Comparison of ENCODE assay signal across 16 cellular contexts in the genomic region with DNA sequence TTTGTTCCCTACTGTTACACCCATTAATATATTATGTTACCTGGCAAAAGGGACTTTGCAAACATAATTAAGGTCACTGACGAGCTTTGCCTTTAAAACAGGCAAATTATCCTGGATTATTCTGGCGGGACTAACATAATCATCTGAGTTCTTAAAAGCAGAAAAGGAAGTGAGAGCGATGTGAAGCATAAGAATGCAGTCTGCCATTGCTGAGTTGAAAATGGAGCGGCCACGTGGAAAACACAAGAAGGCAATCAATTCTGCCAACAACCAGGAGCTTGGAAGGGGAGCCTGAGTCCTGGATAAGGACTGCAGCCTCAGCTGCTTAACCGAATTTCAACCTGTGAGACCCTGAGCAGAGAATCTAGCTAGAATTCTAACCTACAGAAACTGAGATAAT.
DNase-seq lines count a peak whose midpoint lies in the region; TF ChIP-seq lines count a peak whose summit lies in the region.
"Had no signal": no experiment of that assay in that cellular context is flagged by ENCODE, and none has a peak within 500 bp of the region (broad histone marks: within the 10 kb centered on the region; RNA-seq: fewer than 3 reads in every experiment).

No MANE protein-coding gene starts in this region.

- H3K4me2 ChIP-seq in Karpas-422 (ENCODE audit: low read depth, low read length, poor library complexity, severe bottlenecking) (peak overlapping the region; percentile 50), OCI-LY3 (ENCODE audit: low read length) (peak overlapping the region; percentile 67)
- H3K4me2 ChIP-seq: A549; BLaER1 treated with 17β-estradiol and CSF1 and Interleukin-3, amounts not matched to agents 10 nM and 100 nM had no signal

- H4K20me1 ChIP-seq in Karpas-422 (ENCODE audit: insufficient read depth, low read depth, low read length) (no peaks in the 10 kb centered on the region), OCI-LY3 (ENCODE audit: insufficient read depth, low read length) (no peaks in the 10 kb centered on the region)
- H4K20me1 ChIP-seq: BLaER1 treated with 17β-estradiol and CSF1 and Interleukin-3, amounts not matched to agents 10 nM and 100 nM had no signal

- H3K9me3 ChIP-seq in Karpas-422 (ENCODE audit: low read length), result no peaks in the 10 kb centered on the region
- H3K9me3 ChIP-seq in OCI-LY3 (ENCODE audit: insufficient read depth, low read length), result no peaks in the 10 kb centered on the region
- H3K9me3 ChIP-seq in esophagus muscularis mucosa, result no peaks in the 10 kb centered on the region
- H3K9me3 ChIP-seq: A549; BLaER1 treated with 17β-estradiol and CSF1 and Interleukin-3, amounts not matched to agents 10 nM and 100 nM; Caco-2 had no signal

- no peak overlapping the region for H3K4me3 ChIP-seq in Karpas-422 (ENCODE audit: low read length)
- H3K4me3 ChIP-seq in OCI-LY3 (ENCODE audit: low read length), result peak overlapping the region; percentile 59
- no peak overlapping the region for H3K4me3 ChIP-seq in esophagus muscularis mucosa
- H3K4me3 ChIP-seq: A549; BLaER1 treated with 17β-estradiol and CSF1 and Interleukin-3, amounts not matched to agents 10 nM and 100 nM had no signal

- H3K36me3 ChIP-seq in Karpas-422 (ENCODE audit: insufficient read depth, low read length), result no peaks in the 10 kb centered on the region
- H3K36me3 ChIP-seq in OCI-LY3 (replicated peaks; ENCODE audit: low read depth, low read length), result no peaks in the 10 kb centered on the region
- H3K36me3 ChIP-seq in esophagus muscularis mucosa, result no peaks in the 10 kb centered on the region
- H3K36me3 ChIP-seq: BLaER1 treated with 17β-estradiol and CSF1 and Interleukin-3, amounts not matched to agents 10 nM and 100 nM had no signal

- TF ChIP-seq CTCF in OCI-LY3 (IDR thresholded peaks at IDR 0.05; ENCODE audit: low read depth, low read length) (no peak), esophagus muscularis mucosa (IDR thresholded peaks at IDR 0.05) (no peak)

- H2AFZ ChIP-seq in Karpas-422 (ENCODE audit: low read length) (peak overlapping the region; percentile 97), OCI-LY3 (ENCODE audit: low read depth, low read length) (peak overlapping the region; percentile 73)

- no peak overlapping the region for H3K27ac ChIP-seq in Karpas-422 (ENCODE audit: low read length)
- peak overlapping the region; percentile 13; the same call in 1 of the 2 replicates for H3K27ac ChIP-seq in OCI-LY3 (ENCODE audit: low read length)
- H3K27ac ChIP-seq in esophagus muscularis mucosa (replicated peaks in 1 of 4), result no peak overlapping the region
- H3K27ac ChIP-seq: 22Rv1; A549; BLaER1 treated with 17β-estradiol and CSF1 and Interleukin-3, amounts not matched to agents 10 nM and 100 nM; C4-2B had no signal

- H3K79me2 ChIP-seq in Karpas-422 (ENCODE audit: low read length), result no peaks in the 10 kb centered on the region
- H3K79me2 ChIP-seq in OCI-LY3 (ENCODE audit: low read length), result no peaks in the 10 kb centered on the region

- WGBS in esophagus muscularis mucosa, result 86% methylated on average over 6 of the region's 6 CpGs

- no peaks in the 10 kb centered on the region for H3K9me2 ChIP-seq in Karpas-422 (replicated peaks; ENCODE audit: insufficient read depth, low read length)

- peak; percentile 58 for DNase-seq in Karpas-422
- DNase-seq in esophagus muscularis mucosa (ENCODE audit: extremely low spot score), result peak; percentile 55
- no peak for DNase-seq in NCI-H524 (lab: John Stamatoyannopoulos, UW)
- no peak for DNase-seq in NCI-H1105 treated with DMSO at 0.1 percent for 48 hours (lab: John Stamatoyannopoulos, UW)
- DNase-seq: AML-193; Caco-2; Calu3; CD4-positive, alpha-beta T cell; CD8-positive, alpha-beta T cell; DMS79 treated with DMSO at 0.1 percent for 48 hours; GF-D8 had no signal

- H3K27me3 ChIP-seq in Karpas-422 (ENCODE audit: low read length) (no peaks in the 10 kb centered on the region), OCI-LY3 (ENCODE audit: low read depth, low read length) (peaks cover 12% of the 10 kb centered on the region), esophagus muscularis mucosa (no peaks in the 10 kb centered on the region)
- H3K27me3 ChIP-seq: BLaER1 treated with 17β-estradiol and CSF1 and Interleukin-3, amounts not matched to agents 10 nM and 100 nM had no signal

- no peak for TF ChIP-seq POLR2A in esophagus muscularis mucosa (IDR thresholded peaks at IDR 0.05; ENCODE audit: low read depth)

- intact Hi-C loops in esophagus muscularis mucosa (cut with DNase I), result no loop called here

- H3K9ac ChIP-seq in Karpas-422 (ENCODE audit: low read length), result peak overlapping the region; percentile 18; the same call in 1 of the 2 replicates
- peak overlapping the region; percentile 4; the same call in 1 of the 2 replicates for H3K9ac ChIP-seq in OCI-LY3 (ENCODE audit: low read length)
- H3K9ac ChIP-seq: BLaER1 treated with 17β-estradiol and CSF1 and Interleukin-3, amounts not matched to agents 10 nM and 100 nM had no signal

- TF ChIP-seq EP300 in esophagus muscularis mucosa (IDR thresholded peaks at IDR 0.05), result no peak

- H3K4me1 ChIP-seq in Karpas-422 (ENCODE audit: low read length) (peaks cover 28% of the 10 kb centered on the region), OCI-LY3 (ENCODE audit: low read length) (peaks cover 16% of the 10 kb centered on the region), esophagus muscularis mucosa (peaks cover 2 to 16% (median 10%) of the 10 kb centered on the region in 4 donors)
- H3K4me1 ChIP-seq: A549; BLaER1 treated with 17β-estradiol and CSF1 and Interleukin-3, amounts not matched to agents 10 nM and 100 nM; Caco-2 had no signal

Comparison
In these comparisons a context has a peak if more than half of its experiments do, and no peak if none do; other contexts are left out.
1. DNase-seq: peak in Karpas-422 (single experiment) and esophagus muscularis mucosa (single experiment); none in NCI-H524 (0 of 2) and NCI-H1105 treated with DMSO at 0.1 percent for 48 hours (single experiment).